ENCODE assay signal across 10 cellular contexts in genomic region chr19:17751912-17752273, GRCh38. TPM values are rescaled to one million over a fixed set of nuclear protein-coding genes. Genes with fewer than 3 reads are reported as not detected.
A peak's percentile ranks its signal among the peaks of the same experiment; 100 is the strongest.
DNase-seq lines count a peak whose midpoint lies in the region; TF ChIP-seq lines count a peak whose summit lies in the region.
"Had no signal": no experiment of that assay in that cellular context is flagged by ENCODE, and none has a peak within 500 bp of the region (broad histone marks: within the 10 kb centered on the region; RNA-seq: fewer than 3 reads in every experiment).

No MANE protein-coding gene starts in this region.

- WGBS in neuronal stem cell (ENCODE audit: extremely low coverage in 2 of 2, insufficient read length in 2 of 2, insufficient replicate concordance in 1 of 2), 2 donors: no CpG with 5 or more reads among the region's 2 CpGs

- H2BK15ac ChIP-seq in neuronal stem cell (ENCODE audit: low read length): peak overlapping the region; percentile 81

- no peak overlapping the region for H3K4ac ChIP-seq in neuronal stem cell (ENCODE audit: low read length)

- no peak overlapping the region for H3K14ac ChIP-seq in neuronal stem cell (ENCODE audit: low read length)

- peak overlapping the region; percentile 26; the same call in 1 of the 2 replicates for H2AFZ ChIP-seq in Loucy (ENCODE audit: low read length)
- H2AFZ ChIP-seq in neuronal stem cell (ENCODE audit: low read length): no peak overlapping the region

- peaks cover 43% of the 10 kb centered on the region for H3K36me3 ChIP-seq in DOHH2 (ENCODE audit: control insufficient read depth, low read length)
- H3K36me3 ChIP-seq in Loucy (ENCODE audit: insufficient read depth, low read length): peaks cover 4% of the 10 kb centered on the region; the same call in 1 of the 2 replicates
- H3K36me3 ChIP-seq in neuronal stem cell (replicated peaks in 1 of 2; ENCODE audit: control insufficient read depth in 2 of 2, insufficient read depth in 2 of 2, low read length in 2 of 2): no peaks in the 10 kb centered on the region
- H3K36me3 ChIP-seq in BE2C: no peaks in the 10 kb centered on the region
- H3K36me3 ChIP-seq: breast epithelium had no signal

- H3K79me2 ChIP-seq in DOHH2 (ENCODE audit: control insufficient read depth, low read length) (peaks cover 67% of the 10 kb centered on the region), Loucy (ENCODE audit: insufficient read depth, low read length) (peaks cover 59% of the 10 kb centered on the region)

- no peak overlapping the region for H3K18ac ChIP-seq in neuronal stem cell (ENCODE audit: low read length)

- no peak overlapping the region for H3K23ac ChIP-seq in neuronal stem cell (ENCODE audit: low read depth, low read length, poor library complexity)

- H3K27ac ChIP-seq in DOHH2 (ENCODE audit: low read depth, low read length) (peak overlapping the region; percentile 94), neuronal stem cell (replicated peaks; ENCODE audit: low read length) (no peak overlapping the region)
- H3K27ac ChIP-seq: breast epithelium had no signal

- no peak overlapping the region for H4K91ac ChIP-seq in neuronal stem cell (ENCODE audit: low read depth, low read length, poor library complexity)

- H2BK120ac ChIP-seq in neuronal stem cell (ENCODE audit: low read depth, low read length): no peak overlapping the region

- peak overlapping the region; percentile 94 for H3K4me2 ChIP-seq in DOHH2 (ENCODE audit: low read length)
- peak overlapping the region; percentile 93 for H3K4me2 ChIP-seq in Loucy (ENCODE audit: low read depth, low read length, poor library complexity, severe bottlenecking)
- no peak overlapping the region for H3K4me2 ChIP-seq in neuronal stem cell (ENCODE audit: insufficient read depth, low read length, poor library complexity, severe bottlenecking)

- peak overlapping the region; percentile 95 for H3K4me3 Mint-ChIP-seq in activated naive CD8-positive, alpha-beta T cell treated with anti-CD3 and anti-CD28 coated beads for 36 hours

- no peaks in the 10 kb centered on the region for H3K27me3 ChIP-seq in DOHH2 (ENCODE audit: control insufficient read depth, low read length)
- H3K27me3 ChIP-seq in Loucy (ENCODE audit: insufficient read depth, low read length, poor library complexity, severe bottlenecking): no peaks in the 10 kb centered on the region
- H3K27me3 ChIP-seq in neuronal stem cell (ENCODE audit: control insufficient read depth in 3 of 3, insufficient read depth in 3 of 3, low read depth in 1 of 3, low read length in 3 of 3): no peaks in the 10 kb centered on the region
- no peaks in the 10 kb centered on the region for H3K27me3 ChIP-seq in BE2C
- H3K27me3 ChIP-seq: breast epithelium had no signal

- H3K4me1 ChIP-seq in DOHH2 (ENCODE audit: control insufficient read depth, low read length) (peaks cover 89% of the 10 kb centered on the region), Loucy (ENCODE audit: insufficient read depth, low read length, poor library complexity, severe bottlenecking) (peaks cover 50% of the 10 kb centered on the region), neuronal stem cell (ENCODE audit: control insufficient read depth in 2 of 2, insufficient read depth in 1 of 2, low read depth in 1 of 2, low read length in 2 of 2) (peaks cover 23 to 33% of the 10 kb centered on the region in 2 donors), BE2C (peaks cover 10% of the 10 kb centered on the region)
- H3K4me1 ChIP-seq: breast epithelium had no signal

- peaks cover 4% of the 10 kb centered on the region for H3K79me1 ChIP-seq in neuronal stem cell (ENCODE audit: low read depth, low read length)

- H3F3A ChIP-seq in DOHH2 (ENCODE audit: control insufficient read depth, insufficient read depth): peaks cover 37% of the 10 kb centered on the region
- H3F3A ChIP-seq in Loucy (ENCODE audit: low read depth): no peaks in the 10 kb centered on the region

- H3K4me1 Mint-ChIP-seq in activated naive CD8-positive, alpha-beta T cell treated with anti-CD3 and anti-CD28 coated beads for 36 hours: peaks cover 59% of the 10 kb centered on the region

- H3K4me3 ChIP-seq in DOHH2 (ENCODE audit: low read length): peak overlapping the region; percentile 97
- peak overlapping the region; percentile 83 for H3K4me3 ChIP-seq in Loucy (ENCODE audit: low read length, poor library complexity, severe bottlenecking)
- no peak overlapping the region for H3K4me3 ChIP-seq in neuronal stem cell (ENCODE audit: low read length in 2 of 2)
- no peak overlapping the region for H3K4me3 ChIP-seq in BE2C (ENCODE audit: low read depth, low read length)

- H4K20me1 ChIP-seq in DOHH2 (ENCODE audit: control insufficient read depth, insufficient read depth, low read depth, low read length) (0 out of 2 replicates have a peak, but pooled peaks cover 7% of the 10 kb centered on the region), Loucy (ENCODE audit: insufficient read depth, low read length, poor library complexity, severe bottlenecking) (no peaks in the 10 kb centered on the region)

- peak overlapping the region; percentile 78 for H2AK5ac ChIP-seq in neuronal stem cell (ENCODE audit: low read depth, low read length)

- H3K9ac ChIP-seq in Loucy (ENCODE audit: low read depth, low read length, poor library complexity, severe bottlenecking) (peak overlapping the region; percentile 83), neuronal stem cell (ENCODE audit: low read depth, low read length, poor library complexity) (no peak overlapping the region)

- no peak overlapping the region for H2BK5ac ChIP-seq in neuronal stem cell (ENCODE audit: low read length)

- peaks cover 24% of the 10 kb centered on the region for H3K36me3 Mint-ChIP-seq in activated naive CD8-positive, alpha-beta T cell treated with anti-CD3 and anti-CD28 coated beads for 36 hours

- no peak overlapping the region for H4K8ac ChIP-seq in neuronal stem cell (ENCODE audit: low read depth, low read length)

- no peaks in the 10 kb centered on the region for H3K27me3 Mint-ChIP-seq in activated naive CD8-positive, alpha-beta T cell treated with anti-CD3 and anti-CD28 coated beads for 36 hours

- H3K9me2 ChIP-seq in DOHH2 (replicated peaks; ENCODE audit: control insufficient read depth, low read length) (no peaks in the 10 kb centered on the region), Loucy (replicated peaks; ENCODE audit: low read depth, low read length) (no peaks in the 10 kb centered on the region)

- H3K9me3 ChIP-seq in DOHH2 (ENCODE audit: control insufficient read depth, insufficient read depth, low read length): no peaks in the 10 kb centered on the region
- H3K9me3 ChIP-seq in Loucy (ENCODE audit: insufficient read depth, low read depth, low read length): no peaks in the 10 kb centered on the region
- no peaks in the 10 kb centered on the region for H3K9me3 ChIP-seq in neuronal stem cell (replicated peaks in 1 of 2; ENCODE audit: control insufficient read depth in 2 of 2, insufficient read depth in 1 of 2, low read depth in 1 of 2, low read length in 2 of 2)
- H3K9me3 ChIP-seq in BE2C: no peaks in the 10 kb centered on the region
- H3K9me3 ChIP-seq: breast epithelium had no signal

- no peaks in the 10 kb centered on the region for H3K9me3 Mint-ChIP-seq in activated naive CD8-positive, alpha-beta T cell treated with anti-CD3 and anti-CD28 coated beads for 36 hours

- no peak for DNase-seq in activated naive CD8-positive, alpha-beta T cell treated with anti-CD3 and anti-CD28 coated beads for 36 hours
- DNase-seq in neuronal stem cell (ENCODE audit: low spot score) (no peak), GM10266 (ENCODE audit: extremely low spot score) (no peak), SHP77 treated with DMSO at 0.1 percent for 48 hours (lab: John Stamatoyannopoulos, UW) (no peak), BE2C (no peak), GDM1 (lab: John Stamatoyannopoulos, UW) (no peak)
- DNase-seq: NCI-H187 treated with DMSO at 0.1 percent for 48 hours had no signal

- H3K27ac Mint-ChIP-seq in activated naive CD8-positive, alpha-beta T cell treated with anti-CD3 and anti-CD28 coated beads for 36 hours: peak overlapping the region; percentile 99

- no peak for TF ChIP-seq CTCF in DOHH2 (IDR thresholded peaks at IDR 0.05; ENCODE audit: low read depth, low read length, poor library complexity, severe bottlenecking)
- no peak for TF ChIP-seq CTCF in Loucy (conservative IDR thresholded peaks at IDR 0.05; ENCODE audit: low read length)
- TF ChIP-seq CTCF in GM10266 (IDR thresholded peaks at IDR 0.05; ENCODE audit: control insufficient read depth, insufficient read depth, low read depth, missing control alignments): no peak
- TF ChIP-seq CTCF in BE2C (IDR thresholded peaks at IDR 0.05; ENCODE audit: low read depth, low read length): no peak

- H2BK12ac ChIP-seq in neuronal stem cell (ENCODE audit: low read length): no peak overlapping the region

RNA-seq across cellular contexts. Expression of gene FCHO1, which starts 0.6 kb away (rescaled TPM):
- total RNA-seq in activated naive CD8-positive, alpha-beta T cell treated with anti-CD3 and anti-CD28 coated beads for 36 hours: 10 to 100 TPM; 35.8 to 38.7 TPM
- polyA plus RNA-seq in neuronal stem cell (2013, experiment 1 of 2): 18.3 TPM
- polyA plus RNA-seq in neuronal stem cell (2013, experiment 2 of 2): 18.1 TPM
- polyA plus RNA-seq in BE2C (2012; ENCODE audit: insufficient read depth, insufficient read length, low read depth): 7.0 TPM

RNA-seq across cellular contexts. Expression of gene MAP1S, which starts 32.6 kb away (rescaled TPM):
- total RNA-seq in activated naive CD8-positive, alpha-beta T cell treated with anti-CD3 and anti-CD28 coated beads for 36 hours: 10 to 100 TPM; 61.0 to 62.2 TPM
- 35.5 TPM for polyA plus RNA-seq in neuronal stem cell (2013, experiment 1 of 2)
- polyA plus RNA-seq in neuronal stem cell (2013, experiment 2 of 2): 35.9 TPM
- 288 TPM for polyA plus RNA-seq in BE2C (2012; ENCODE audit: insufficient read depth, insufficient read length, low read depth)

RNA-seq across cellular contexts. Expression of gene B3GNT3, which starts 43.0 kb away (rescaled TPM):
- total RNA-seq in activated naive CD8-positive, alpha-beta T cell treated with anti-CD3 and anti-CD28 coated beads for 36 hours: not detected
- polyA plus RNA-seq in neuronal stem cell (2013, experiment 1 of 2): 0.03 TPM
- polyA plus RNA-seq in neuronal stem cell (2013, experiment 2 of 2): not detected
- polyA plus RNA-seq in BE2C (2012; ENCODE audit: insufficient read depth, insufficient read length, low read depth): not detected

Comparison
In these comparisons a context has a peak if more than half of its experiments do, and no peak if none do; other contexts are left out.
1. H3K4me3 ChIP-seq: peak in DOHH2 (single experiment) and Loucy (single experiment); none in neuronal stem cell (0 of 2) and BE2C (single experiment).